In genomic region chr9:20611751-20612287, GRCh38 we compare ENCODE assay signal across 10 cellular contexts. TPM values are rescaled to one million over a fixed set of nuclear protein-coding genes. Genes with fewer than 3 reads are reported as not detected.
A peak's percentile ranks its signal among the peaks of the same experiment; 100 is the strongest.
DNase-seq lines count a peak whose midpoint lies in the region; ATAC-seq and TF ChIP-seq lines count a peak whose summit lies in the region.
"Had no signal": no experiment of that assay in that cellular context is flagged by ENCODE, and none has a peak within 500 bp of the region (broad histone marks: within the 10 kb centered on the region; RNA-seq: fewer than 3 reads in every experiment).

No MANE protein-coding gene starts in this region.

- H3K4me1 ChIP-seq in heart left ventricle: peaks cover 0 to 40% (median 11%) of the 10 kb centered on the region in 12 donors
- peaks cover 0 to 5% of the 10 kb centered on the region in 2 donors for H3K4me1 ChIP-seq in right atrium auricular region
- H3K4me1 ChIP-seq in hepatocyte (ENCODE audit: insufficient read depth): peaks cover 55% of the 10 kb centered on the region
- no peaks in the 10 kb centered on the region for H3K4me1 ChIP-seq in uterus

- DNase-seq in heart left ventricle: no peak
- DNase-seq in right atrium auricular region (ENCODE audit: low spot score): no peak
- DNase-seq in T-helper 17 cell: no peak
- DNase-seq in hepatocyte (ENCODE audit: low spot score): peak; percentile 26
- no peak for DNase-seq in uterus
- DNase-seq in NK-92 treated with Interleukin-12 subunit alpha and Interleukin-12 subunit beta, amount 100 ng/mL, for 24 hours (lab: John Stamatoyannopoulos, UW): no peak
- DNase-seq: activated naive CD8-positive, alpha-beta T cell treated with anti-CD3 and anti-CD28 coated beads, Interleukin-2, amount 10 ng/mL, durations not matched to agents 7 days and 5 days; NCI-H1930 had no signal

- TF ChIP-seq CTCF in heart left ventricle (IDR thresholded peaks at IDR 0.05) (peak in 11 of 12 donors; percentile 9 to 60 (median 38)), right atrium auricular region (IDR thresholded peaks at IDR 0.05) (peak in 1 of 2 donors; percentile 64), hepatocyte (IDR thresholded peaks at IDR 0.05; ENCODE audit: poor library complexity) (peak; percentile 30), uterus (IDR thresholded peaks at IDR 0.05) (peak; percentile 15 to 59 (median 38))

- no peak overlapping the region for H3K4me3 Mint-ChIP-seq in T-helper 17 cell
- H3K4me3 Mint-ChIP-seq: activated naive CD8-positive, alpha-beta T cell treated with anti-CD3 and anti-CD28 coated beads, Interleukin-2, amount 10 ng/mL, durations not matched to agents 7 days and 5 days had no signal

- peak overlapping the region; percentile 52 for H3K4me2 ChIP-seq in hepatocyte

- H3K36me3 ChIP-seq in heart left ventricle (no peaks in the 10 kb centered on the region), right atrium auricular region (no peaks in the 10 kb centered on the region), hepatocyte (replicated peaks; ENCODE audit: insufficient read depth, low read depth) (no peaks in the 10 kb centered on the region), uterus (no peaks in the 10 kb centered on the region)

- H3K27me3 ChIP-seq in heart left ventricle: no peaks in the 10 kb centered on the region
- no peaks in the 10 kb centered on the region for H3K27me3 ChIP-seq in right atrium auricular region
- no peaks in the 10 kb centered on the region for H3K27me3 ChIP-seq in hepatocyte
- no peaks in the 10 kb centered on the region for H3K27me3 ChIP-seq in uterus

- peaks cover 92% of the 10 kb centered on the region for H3K79me2 ChIP-seq in hepatocyte

- no peaks in the 10 kb centered on the region for H3K9me2 ChIP-seq in hepatocyte (replicated peaks; ENCODE audit: insufficient read depth)

- 59 to 76% (median 71%) methylated on average over 3 of the region's 3 CpGs for WGBS in heart left ventricle, 4 donors
- 46% methylated on average over 3 of the region's 3 CpGs for WGBS in hepatocyte (ENCODE audit: low lambda C conversion rate, missing lambda C conversion rate)

- H3K36me3 Mint-ChIP-seq in T-helper 17 cell (ENCODE audit: low read depth): no peaks in the 10 kb centered on the region

- intact Hi-C loops in heart left ventricle (cut with DNase I) (loop anchor here in 2 of 10 donors (10.0 kb wide), 1 partner anchor 57 kb away; no protein-coding TSS in a partner anchor), uterus (cut with DNase I; ENCODE audit: low total_unique reads) (no loop called here)

- no peak overlapping the region for H2AFZ ChIP-seq in hepatocyte

- ATAC-seq in heart left ventricle (peak in 2 of 4 donors; percentile 44 to 82), T-helper 17 cell (peak; percentile 48), GM18907 (IDR thresholded peaks at IDR 0.05; ENCODE audit: unreplicated experiment) (no peak), HG02840 (IDR thresholded peaks at IDR 0.05; ENCODE audit: low FRiP score, unreplicated experiment) (no peak)

- H3K27me3 Mint-ChIP-seq in T-helper 17 cell: no peaks in the 10 kb centered on the region
- H3K27me3 Mint-ChIP-seq: activated naive CD8-positive, alpha-beta T cell treated with anti-CD3 and anti-CD28 coated beads, Interleukin-2, amount 10 ng/mL, durations not matched to agents 7 days and 5 days had no signal

- no peak overlapping the region for H3K27ac Mint-ChIP-seq in T-helper 17 cell
- H3K27ac Mint-ChIP-seq: activated naive CD8-positive, alpha-beta T cell treated with anti-CD3 and anti-CD28 coated beads, Interleukin-2, amount 10 ng/mL, durations not matched to agents 7 days and 5 days had no signal

- H3K4me3 ChIP-seq in heart left ventricle: no peak overlapping the region
- no peak overlapping the region for H3K4me3 ChIP-seq in right atrium auricular region
- no peak overlapping the region for H3K4me3 ChIP-seq in hepatocyte
- no peak overlapping the region for H3K4me3 ChIP-seq in uterus

- peaks cover 32% of the 10 kb centered on the region for H3K4me1 Mint-ChIP-seq in T-helper 17 cell

- H3K9me3 ChIP-seq in heart left ventricle (no peaks in the 10 kb centered on the region), right atrium auricular region (no peaks in the 10 kb centered on the region), T-helper 17 cell (ENCODE audit: control insufficient read depth, low read length, poor library complexity, severe bottlenecking) (no peaks in the 10 kb centered on the region), hepatocyte (ENCODE audit: low read depth) (no peaks in the 10 kb centered on the region), uterus (no peaks in the 10 kb centered on the region)

- H3K27ac ChIP-seq in heart left ventricle: peak overlapping the region in 2 of 12 donors; percentile 15
- peak overlapping the region in 1 of 2 donors; percentile 24 for H3K27ac ChIP-seq in right atrium auricular region
- H3K27ac ChIP-seq in hepatocyte: peak overlapping the region; percentile 77
- peak overlapping the region; percentile 28 to 36 for H3K27ac ChIP-seq in uterus

- no peaks in the 10 kb centered on the region for H4K20me1 ChIP-seq in hepatocyte (ENCODE audit: insufficient read depth, poor library complexity, severe bottlenecking)

- TF ChIP-seq POLR2A in heart left ventricle (IDR thresholded peaks at IDR 0.05): no peak
- TF ChIP-seq POLR2A in uterus (IDR thresholded peaks at IDR 0.05): no peak

RNA-seq across cellular contexts. Expression of gene MLLT3, which starts 10.5 kb away (rescaled TPM):
- total RNA-seq in heart left ventricle (10 to 100 TPM; 10.8 to 21.0 (median 16.5) TPM), right atrium auricular region (1 to 10 TPM; 5.3 to 7.6 TPM), T-helper 17 cell (10 to 100 TPM; 37.2 to 47.1 TPM), hepatocyte (38.3 and 39.2 TPM in 2 replicates), uterus (10 to 100 TPM in 3 of 4 donors, 1 to 10 TPM in 1; 2.1 to 30.4 (median 14.0) TPM)
- polyA plus RNA-seq in heart left ventricle (1 to 10 TPM; 7.5 to 7.9 TPM), hepatocyte (13.6 and 13.7 TPM in 2 replicates)
